19 cellular contexts compared by ENCODE assay signal in the genomic region with DNA sequence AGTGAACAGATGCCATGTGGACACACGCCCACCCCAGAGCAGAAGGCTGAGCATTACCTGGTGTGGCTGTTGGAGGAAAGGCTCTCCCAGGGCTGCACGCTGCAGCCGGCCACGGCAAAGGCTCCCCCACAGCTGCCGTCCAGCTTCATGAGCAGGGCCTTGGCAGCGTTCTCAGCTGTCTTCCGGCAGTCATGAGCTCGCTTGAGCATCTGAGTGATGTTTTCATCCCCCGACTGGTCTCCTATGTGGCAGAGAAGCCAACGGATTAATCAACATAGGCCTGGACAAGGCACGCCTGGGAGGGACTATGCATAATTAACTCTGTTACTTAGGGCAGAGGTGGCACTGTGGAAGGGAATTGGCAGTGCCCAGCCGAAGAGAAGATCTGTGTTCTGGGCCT.
"Had no signal": no experiment of that assay in that cellular context is flagged by ENCODE, and none has a peak within 500 bp of the region (broad histone marks: within the 10 kb centered on the region; RNA-seq: fewer than 3 reads in every experiment).

No MANE protein-coding gene starts in this region.

- H3K27me3 Mint-ChIP-seq: activated CD4-positive, alpha-beta T cell treated with anti-CD3 and anti-CD28 coated beads, Interleukin-2, amount 10 ng/mL, durations not matched to agents 24 days and 14 days; activated naive CD8-positive, alpha-beta T cell treated with anti-CD3 and anti-CD28 coated beads, Interleukin-2, amount 50 U/mL, for 24 hours; naive thymus-derived CD4-positive, alpha-beta T cell had no signal

- H3K36me3 Mint-ChIP-seq: activated naive CD4-positive, alpha-beta T cell treated with anti-CD3 and anti-CD28 coated beads, Interleukin-2, amount 10 ng/mL, durations not matched to agents 7 days and 5 days had no signal

- H3K4me1 ChIP-seq: pancreas, sigmoid colon had no signal

- H3K79me2 ChIP-seq: hepatocyte had no signal

- H3K27ac ChIP-seq: foreskin keratinocyte, hepatocyte, neutrophil, pancreas, sigmoid colon, uterus had no signal

- H3K36me3 ChIP-seq: neutrophil, pancreas, uterus had no signal

- H3K27ac Mint-ChIP-seq: activated CD4-positive, alpha-beta T cell treated with anti-CD3 and anti-CD28 coated beads, Interleukin-2, amount 10 ng/mL, durations not matched to agents 24 days and 14 days; activated naive CD4-positive, alpha-beta T cell treated with anti-CD3 and anti-CD28 coated beads, Interleukin-2, amount 10 ng/mL, durations not matched to agents 7 days and 5 days; activated naive CD8-positive, alpha-beta T cell treated with anti-CD3 and anti-CD28 coated beads, Interleukin-2, amount 50 U/mL, for 24 hours had no signal

- H2AFZ ChIP-seq: hepatocyte had no signal

- DNase-seq: activated CD4-positive, alpha-beta T cell treated with anti-CD3 and anti-CD28 coated beads, Interleukin-2, amount 10 ng/mL, durations not matched to agents 24 days and 14 days; activated CD8-positive, alpha-beta memory T cell treated with anti-CD3 and anti-CD28 coated beads, Interleukin-2, amount 50 U/mL, for 4 hours; activated naive CD4-positive, alpha-beta T cell treated with anti-CD3 and anti-CD28 coated beads, Interleukin-2, amount 10 ng/mL, durations not matched to agents 7 days and 5 days; activated naive CD8-positive, alpha-beta T cell treated with anti-CD3 and anti-CD28 coated beads, Interleukin-2, amount 50 U/mL, for 24 hours; activated T-cell treated with anti-CD3 and anti-CD28 coated beads, Interleukin-2, amount 50 U/mL, for 4 hours; central memory CD4-positive, alpha-beta T cell; foreskin keratinocyte; left colon; naive thymus-derived CD4-positive, alpha-beta T cell; pancreas; sigmoid colon; stimulated activated CD4-positive, alpha-beta T cell treated with anti-CD3 and anti-CD28 coated beads, Interleukin-1b, Interleukin-23, amount 100 ng/mL, for 48 hours; stimulated activated CD8-positive, alpha-beta memory T cell treated with anti-CD3 and anti-CD28 coated beads, Interleukin-4, amount 100 ng/mL, for 48 hours; stimulated activated naive CD4-positive, alpha-beta T cell; T1000; uterus had no signal

- H3K9me3 ChIP-seq: neutrophil, pancreas, sigmoid colon, uterus had no signal

- H3K4me3 Mint-ChIP-seq: activated CD4-positive, alpha-beta T cell treated with anti-CD3 and anti-CD28 coated beads, Interleukin-2, amount 10 ng/mL, durations not matched to agents 24 days and 14 days; activated naive CD4-positive, alpha-beta T cell treated with anti-CD3 and anti-CD28 coated beads, Interleukin-2, amount 10 ng/mL, durations not matched to agents 7 days and 5 days; activated naive CD8-positive, alpha-beta T cell treated with anti-CD3 and anti-CD28 coated beads, Interleukin-2, amount 50 U/mL, for 24 hours; activated T-cell treated with anti-CD3 and anti-CD28 coated beads, Interleukin-2, amount 50 U/mL, for 4 hours; brain had no signal

- H3K9me3 Mint-ChIP-seq: activated CD4-positive, alpha-beta T cell treated with anti-CD3 and anti-CD28 coated beads, Interleukin-2, amount 10 ng/mL, durations not matched to agents 24 days and 14 days; activated naive CD4-positive, alpha-beta T cell treated with anti-CD3 and anti-CD28 coated beads, Interleukin-2, amount 10 ng/mL, durations not matched to agents 7 days and 5 days; activated naive CD8-positive, alpha-beta T cell treated with anti-CD3 and anti-CD28 coated beads, Interleukin-2, amount 50 U/mL, for 24 hours; activated T-cell treated with anti-CD3 and anti-CD28 coated beads, Interleukin-2, amount 50 U/mL, for 4 hours; brain; naive thymus-derived CD4-positive, alpha-beta T cell had no signal

- ATAC-seq: activated naive CD8-positive, alpha-beta T cell treated with anti-CD3 and anti-CD28 coated beads, Interleukin-2, amount 50 U/mL, for 24 hours; activated T-cell treated with anti-CD3 and anti-CD28 coated beads, Interleukin-2, amount 50 U/mL, for 4 hours; foreskin keratinocyte; left colon; naive thymus-derived CD4-positive, alpha-beta T cell; pancreas had no signal

- H3K4me2 ChIP-seq: hepatocyte had no signal

- H3K27me3 ChIP-seq: foreskin keratinocyte, hepatocyte, pancreas, sigmoid colon, uterus had no signal

- H3K4me3 ChIP-seq: hepatocyte, pancreas, sigmoid colon, uterus had no signal
